ENCODE assay signal across 8 cellular contexts in genomic region chr6:33672808-33673207, GRCh38. TPM values are rescaled to one million over a fixed set of nuclear protein-coding genes. Genes with fewer than 3 reads are reported as not detected.
DNase-seq lines count a peak whose midpoint lies in the region; ATAC-seq and TF ChIP-seq lines count a peak whose summit lies in the region.

No MANE protein-coding gene starts in this region.

- no peak for DNase-seq in GM06990 (ENCODE audit: extremely low read depth, insufficient read length)
- DNase-seq in OCI-M1 (lab: John Stamatoyannopoulos, UW), result peak; percentile 85
- peak; percentile 96 for DNase-seq in esophagus muscularis mucosa (ENCODE audit: extremely low spot score)
- DNase-seq in ovary, result peak in 4 of 5 donors; percentile 62 to 89 (median 80)
- DNase-seq in effector CD4-positive, alpha-beta T cell, result no peak
- no peak for DNase-seq in CD8-positive, alpha-beta memory T cell
- DNase-seq in T-helper 1 cell, result no peak

- H3K9me3 Mint-ChIP-seq in CD8-positive, alpha-beta memory T cell, result no peaks in the 10 kb centered on the region

- no peak overlapping the region for H3K4me3 ChIP-seq in GM06990 (replicated peaks; ENCODE audit: low read depth, low read length)
- H3K4me3 ChIP-seq in esophagus muscularis mucosa, result no peak overlapping the region
- no peak overlapping the region for H3K4me3 ChIP-seq in ovary
- no peak overlapping the region for H3K4me3 ChIP-seq in CD8-positive, alpha-beta memory T cell (ENCODE audit: low read length)

- TF ChIP-seq EP300 in esophagus muscularis mucosa (IDR thresholded peaks at IDR 0.05), result no peak
- TF ChIP-seq EP300 in ovary (IDR thresholded peaks at IDR 0.05), result no peak

- intact Hi-C loops in esophagus muscularis mucosa (cut with DNase I) (no loop called here), ovary (cut with DNase I) (no loop called here)

- H3K4me1 ChIP-seq in esophagus muscularis mucosa (peaks cover 0 to 11% (median 9%) of the 10 kb centered on the region in 4 donors), ovary (ENCODE audit: insufficient read depth) (no peaks in the 10 kb centered on the region)
- H3K4me1 ChIP-seq in CD8-positive, alpha-beta memory T cell (ENCODE audit: insufficient read depth, low read length), result peaks cover 15% of the 10 kb centered on the region

- TF ChIP-seq CTCF in GM06990 (IDR thresholded peaks at IDR 0.05; ENCODE audit: insufficient read depth, low read length, poor library complexity, severe bottlenecking) (peak; percentile 55), esophagus muscularis mucosa (IDR thresholded peaks at IDR 0.05) (peak in 2 of 3 experiments; percentile 17 to 48), ovary (IDR thresholded peaks at IDR 0.05) (peak in 2 of 3 donors; percentile 10 to 40)

- H3K27me3 ChIP-seq in GM06990 (replicated peaks; ENCODE audit: control insufficient read depth, insufficient read depth, low read length) (no peaks in the 10 kb centered on the region), esophagus muscularis mucosa (peaks cover 0 to 31% (median 0%) of the 10 kb centered on the region in 4 donors), ovary (no peaks in the 10 kb centered on the region)
- no peaks in the 10 kb centered on the region for H3K27me3 ChIP-seq in CD8-positive, alpha-beta memory T cell (ENCODE audit: insufficient read depth, low read length, poor library complexity, severe bottlenecking)

- H3K36me3 ChIP-seq in GM06990 (ENCODE audit: control insufficient read depth, insufficient read depth, low read length), result peaks cover 46% of the 10 kb centered on the region
- H3K36me3 ChIP-seq in esophagus muscularis mucosa, result peaks cover 0 to 95% (median 69%) of the 10 kb centered on the region in 4 donors
- no peaks in the 10 kb centered on the region for H3K36me3 ChIP-seq in ovary
- peaks cover 53% of the 10 kb centered on the region for H3K36me3 ChIP-seq in CD8-positive, alpha-beta memory T cell (ENCODE audit: insufficient read depth, low read length)

- H3K27ac ChIP-seq in esophagus muscularis mucosa (replicated peaks in 1 of 4) (no peak overlapping the region), ovary (no peak overlapping the region)
- no peak overlapping the region for H3K27ac ChIP-seq in CD8-positive, alpha-beta memory T cell (ENCODE audit: low read depth, low read length)

- peak overlapping the region in 1 of 8 donors; percentile 54 for H3K27ac Mint-ChIP-seq in CD8-positive, alpha-beta memory T cell

- H3K36me3 Mint-ChIP-seq in CD8-positive, alpha-beta memory T cell, result peaks cover 9 to 90% (median 16%) of the 10 kb centered on the region in 3 donors

- ATAC-seq in GM21576 (IDR thresholded peaks at IDR 0.05; ENCODE audit: unreplicated experiment), result no peak

- WGBS in esophagus muscularis mucosa, result 29% methylated on average over 4 of the region's 5 CpGs
- WGBS in ovary, 3 donors, result 17 to 39% (median 38%) methylated on average over 5 of the region's 5 CpGs

- H3K27me3 Mint-ChIP-seq in CD8-positive, alpha-beta memory T cell, result no peaks in the 10 kb centered on the region

- TF ChIP-seq POLR2A in esophagus muscularis mucosa (IDR thresholded peaks at IDR 0.05; ENCODE audit: low read depth) (no peak), ovary (IDR thresholded peaks at IDR 0.05) (no peak)

- H3K9me3 ChIP-seq in esophagus muscularis mucosa (no peaks in the 10 kb centered on the region), ovary (no peaks in the 10 kb centered on the region)
- H3K9me3 ChIP-seq in CD8-positive, alpha-beta memory T cell (ENCODE audit: low read length), result no peaks in the 10 kb centered on the region

- no peak overlapping the region for H3K4me3 Mint-ChIP-seq in CD8-positive, alpha-beta memory T cell

- CTCF ChIA-PET in CD8-positive, alpha-beta memory T cell (lab: Charles Lee), result interaction anchor here (1.0 kb wide), 1 partner anchor 71 kb away, joined by 3 read pairs; no protein-coding TSS in a partner anchor

- peaks cover 2 to 16% (median 8%) of the 10 kb centered on the region in 3 donors for H3K4me1 Mint-ChIP-seq in CD8-positive, alpha-beta memory T cell

- POLR2A ChIA-PET in CD8-positive, alpha-beta memory T cell (lab: Charles Lee), result no interaction called here

RNA-seq across cellular contexts. Expression of gene UQCC2, which starts 38.7 kb away (rescaled TPM):
- total RNA-seq in esophagus muscularis mucosa (10 to 100 TPM in 3 of 4 donors, 1 to 10 TPM in 1; 9.4 to 22.2 (median 14.7) TPM), ovary (10 to 100 TPM in 6 of 7 donors, 1 to 10 TPM in 1; 9.1 to 65.2 (median 38.0) TPM)
- polyA plus RNA-seq in ovary, result 10 to 100 TPM; 28.7 to 52.4 TPM
- 100 to 1,000 TPM; 150 to 157 TPM for total RNA-seq in CD8-positive, alpha-beta memory T cell
- 46.7 TPM for polyA plus RNA-seq in CD8-positive, alpha-beta memory T cell

RNA-seq across cellular contexts. Expression of gene ITPR3, which starts 51.7 kb away (rescaled TPM):
- total RNA-seq in esophagus muscularis mucosa (10 to 100 TPM; 12.1 to 24.9 (median 20.5) TPM), ovary (10 to 100 TPM in 6 of 7 donors, 1 to 10 TPM in 1; 3.7 to 31.1 (median 20.1) TPM)
- polyA plus RNA-seq in ovary, result 1 to 10 TPM; 3.6 to 6.9 TPM
- 10 to 100 TPM; 42.0 to 43.3 TPM for total RNA-seq in CD8-positive, alpha-beta memory T cell
- 7.9 TPM for polyA plus RNA-seq in CD8-positive, alpha-beta memory T cell

Comparison
In these comparisons a context has a peak if more than half of its experiments do, and no peak if none do; other contexts are left out.
1. DNase-seq: peak in OCI-M1 (single experiment), esophagus muscularis mucosa (single experiment) and ovary (4 of 5); none in GM06990 (single experiment), effector CD4-positive, alpha-beta T cell (single experiment), CD8-positive, alpha-beta memory T cell (0 of 5) and T-helper 1 cell (0 of 5).
2. Peak in every context shown above with its lines, with median percentiles within 50 percentile points of each other: CTCF ChIP-seq.